In the genomic region with DNA sequence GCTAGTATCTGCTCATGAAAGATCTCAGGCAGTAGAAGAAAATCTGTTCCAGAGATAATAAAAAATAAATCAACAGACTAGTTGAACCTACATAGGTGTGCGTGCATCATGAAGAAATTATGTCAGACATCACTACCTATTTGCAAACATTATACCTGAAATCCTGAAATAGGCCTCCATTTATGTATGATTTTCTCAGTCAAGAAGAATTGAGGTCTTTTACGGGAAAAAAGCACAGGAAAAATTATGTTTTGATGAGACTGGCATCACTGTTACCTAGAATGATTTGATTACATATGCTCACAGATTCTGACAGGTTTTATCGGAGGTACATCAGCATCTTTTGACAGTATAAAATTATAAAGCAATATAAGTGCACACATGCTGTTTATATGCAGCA, we compare ENCODE assay signal across 34 cellular contexts.
"Had no signal": no experiment of that assay in that cellular context is flagged by ENCODE, and none has a peak within 500 bp of the region (broad histone marks: within the 10 kb centered on the region; RNA-seq: fewer than 3 reads in every experiment).

No MANE protein-coding gene starts in this region.

- H3K27me3 ChIP-seq: MG63 had no signal

- DNase-seq: Karpas-422, Kasumi-1, MG63, MM.1S, MV-4-11, NCI-H1048, NCI-H1092, NCI-H1092 treated with DMSO at 0.1 percent for 48 hours, NCI-H1105, NCI-H1105 treated with DMSO at 0.1 percent for 48 hours, NCI-H1417, NCI-H1417 treated with DMSO at 0.1 percent for 48 hours, NCI-H1436, NCI-H1436 treated with DMSO at 0.1 percent for 48 hours, NCI-H146, NCI-H1694, NCI-H1694 treated with DMSO at 0.1 percent for 48 hours, NCI-H187, NCI-H187 treated with DMSO at 0.1 percent for 48 hours, NCI-H1930, NCI-H2029, NCI-H2029 treated with DMSO at 0.1 percent for 48 hours, NCI-H2081, NCI-H2081 treated with DMSO at 0.1 percent for 48 hours, NCI-H2107, NCI-H2171, NCI-H2171 treated with DMSO at 0.1 percent for 48 hours, NCI-H2227 treated with DMSO at 0.1 percent for 48 hours, NCI-H226, NCI-H345, NCI-H446, NCI-H446 treated with DMSO at 0.1 percent for 48 hours, NCI-H510A had no signal

- H3K9me3 ChIP-seq: MG63 had no signal

- H3K4me2 ChIP-seq: KMS-11 had no signal

- H3K9ac ChIP-seq: KMS-11 had no signal

- H3K36me3 ChIP-seq: MG63 had no signal

- H3K4me3 ChIP-seq: MG63 had no signal

- H3K27ac ChIP-seq: KMS-11 had no signal
